Comparison of ENCODE assay signal across 12 cellular contexts in the genomic region with DNA sequence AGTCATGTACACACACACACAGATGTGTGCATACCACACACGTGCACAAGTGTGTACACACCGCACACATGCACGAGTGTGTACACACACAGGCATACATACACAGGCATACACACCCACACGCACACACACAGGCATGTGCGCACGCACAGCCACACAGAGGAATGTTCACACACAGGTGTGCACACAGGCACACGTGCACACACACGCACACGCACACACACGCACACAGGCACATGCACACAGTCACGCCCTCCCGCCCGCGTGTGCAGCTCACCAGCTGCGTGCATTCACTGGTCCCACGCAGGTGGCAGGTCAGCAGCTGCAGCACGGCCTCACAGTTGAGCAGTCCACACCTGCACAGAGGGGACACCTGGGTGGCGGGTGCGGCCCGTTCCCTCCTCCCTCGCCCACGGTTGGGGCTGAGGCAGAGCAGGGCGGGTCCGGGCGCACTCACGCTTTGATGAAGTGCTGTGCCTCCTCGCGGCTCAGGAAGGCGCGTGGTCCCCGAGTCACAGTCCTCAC.
"Had no signal": no experiment of that assay in that cellular context is flagged by ENCODE, and none has a peak within 500 bp of the region (broad histone marks: within the 10 kb centered on the region; RNA-seq: fewer than 3 reads in every experiment).

No MANE protein-coding gene starts in this region.

- DNase-seq: activated B cell treated with CpG ODN at 0.5 μM for 24 hours; activated CD4-positive, alpha-beta T cell treated with anti-CD3 and anti-CD28 coated beads, Interleukin-2, amount 10 ng/mL, durations not matched to agents 24 days and 14 days; activated CD8-positive, alpha-beta memory T cell treated with anti-CD3 and anti-CD28 coated beads for 24 hours; activated effector memory CD4-positive, alpha-beta T cell treated with Interleukin-2 at 50 U/mL for 16 hours; aorta; foreskin melanocyte; retina; T-helper 17 cell had no signal

- H3K27ac ChIP-seq: parathyroid adenoma, skin epidermis had no signal

- H3K27ac Mint-ChIP-seq: activated B cell treated with CpG ODN at 0.5 μM for 24 hours; activated CD4-positive, alpha-beta T cell treated with anti-CD3 and anti-CD28 coated beads, Interleukin-2, amount 10 ng/mL, durations not matched to agents 24 days and 14 days; mesothelial cell of epicardium; T-helper 17 cell had no signal

- H2AFZ ChIP-seq: parathyroid adenoma had no signal

- FAIRE-seq: keratinocyte had no signal

- H3K4me1 ChIP-seq: parathyroid adenoma had no signal

- H3K9me3 Mint-ChIP-seq: activated B cell treated with CpG ODN at 0.5 μM for 24 hours; activated CD4-positive, alpha-beta T cell treated with anti-CD3 and anti-CD28 coated beads, Interleukin-2, amount 10 ng/mL, durations not matched to agents 24 days and 14 days; mesothelial cell of epicardium had no signal

- H3K27me3 Mint-ChIP-seq: activated B cell treated with CpG ODN at 0.5 μM for 24 hours; activated CD4-positive, alpha-beta T cell treated with anti-CD3 and anti-CD28 coated beads, Interleukin-2, amount 10 ng/mL, durations not matched to agents 24 days and 14 days; T-helper 17 cell had no signal

- ATAC-seq: T-helper 17 cell had no signal

- H3K9ac ChIP-seq: parathyroid adenoma had no signal

- H3K4me3 ChIP-seq: skin epidermis had no signal

- H3K4me3 Mint-ChIP-seq: activated B cell treated with CpG ODN at 0.5 μM for 24 hours; activated CD4-positive, alpha-beta T cell treated with anti-CD3 and anti-CD28 coated beads, Interleukin-2, amount 10 ng/mL, durations not matched to agents 24 days and 14 days; mesothelial cell of epicardium; T-helper 17 cell had no signal
